ENCODE assay signal across 8 cellular contexts in genomic region chr6:110415297-110415916, GRCh38. TPM values are rescaled to one million over a fixed set of nuclear protein-coding genes. Genes with fewer than 3 reads are reported as not detected.
DNase-seq lines count a peak whose midpoint lies in the region; ATAC-seq, FAIRE-seq and TF ChIP-seq lines count a peak whose summit lies in the region.

TSS of gene DDO (minus strand) at chr6:110415575. CDS start at chr6:110413462, 2,113 bp downstream.

- no peak for TF ChIP-seq CTCF in ovary (IDR thresholded peaks at IDR 0.05)

- FAIRE-seq in frontal cortex (lab: Jason Lieb, UNC) (no peak), GM12892 (lab: Jason Lieb, UNC) (no peak)

- TF ChIP-seq POLR2A in ovary (IDR thresholded peaks at IDR 0.05) (no peak), GM12892 (IDR thresholded peaks at IDR 0.05; ENCODE audit: low read depth, low read length) (no peak)

- intact Hi-C loops in ovary (cut with DNase I), result no loop called here

- no peak for TF ChIP-seq EP300 in ovary (IDR thresholded peaks at IDR 0.05)

- H3K9me3 ChIP-seq in ovary, result no peaks in the 10 kb centered on the region

- H3K4me3 ChIP-seq in ovary, result peak within 1 kb of the TSS; percentile 26

- no peak within 1 kb of the TSS for H3K27ac ChIP-seq in ovary

- H3K27me3 ChIP-seq in ovary, result no peaks in the 10 kb centered on the region

- ATAC-seq in GM19463 (IDR thresholded peaks at IDR 0.05; ENCODE audit: unreplicated experiment) (peak; percentile 86), SK-N-SH treated with all-trans-retinoic acid at 6 μM for 48 hours (peak; percentile 97), GM21786 (IDR thresholded peaks at IDR 0.05; ENCODE audit: unreplicated experiment) (no peak), GM21360 (IDR thresholded peaks at IDR 0.05; ENCODE audit: unreplicated experiment) (no peak)

- DNase-seq in frontal cortex (ENCODE audit: low spot score in 2 of 2) (peak; percentile 66 to 76), ovary (peak in 4 of 5 donors; percentile 32 to 55 (median 44)), GM12892 (ENCODE audit: insufficient read length) (no peak)
- DNase-seq in activated CD4-positive, alpha-beta T cell treated with anti-CD3 and anti-CD28 coated beads for 1 hour, result no peak

- 49 to 63% (median 56%) methylated on average over 10 of the region's 10 CpGs for WGBS in ovary, 3 donors

- no peaks in the 10 kb centered on the region for H3K4me1 ChIP-seq in ovary (ENCODE audit: insufficient read depth)

- no peaks in the 10 kb centered on the region for H3K36me3 ChIP-seq in ovary

TF ChIP-seq in SK-N-SH treated with all-trans-retinoic acid at 6 μM for 48 hours, 23 proteins besides CTCF, POLR2A, EP300 and RAD21:
- TF ChIP-seq ESRRG (CRISPR knock-in tag; IDR thresholded peaks at IDR 0.05) (no peak), ARNTL (CRISPR knock-in tag; IDR thresholded peaks at IDR 0.05; ENCODE audit: borderline replicate concordance, low read depth) (no peak), OSR1 (CRISPR knock-in tag; IDR thresholded peaks at IDR 0.05) (no peak), CSDC2 (CRISPR knock-in tag; IDR thresholded peaks at IDR 0.05) (no peak), TSHZ2 (CRISPR knock-in tag; IDR thresholded peaks at IDR 0.05) (no peak), POU6F1 (CRISPR knock-in tag; IDR thresholded peaks at IDR 0.05; ENCODE audit: borderline replicate concordance, low read depth) (no peak), ZFP30 (CRISPR knock-in tag; IDR thresholded peaks at IDR 0.05) (no peak), BACH2 (CRISPR knock-in tag; IDR thresholded peaks at IDR 0.05; ENCODE audit: borderline replicate concordance) (no peak), GLIS3 (CRISPR knock-in tag; IDR thresholded peaks at IDR 0.05) (no peak), ZC3H10 (CRISPR knock-in tag; IDR thresholded peaks at IDR 0.05) (no peak), ZFP3 (CRISPR knock-in tag; IDR thresholded peaks at IDR 0.05) (no peak), TCF4 (CRISPR knock-in tag; IDR thresholded peaks at IDR 0.05; ENCODE audit: borderline replicate concordance) (no peak), PATZ1 (CRISPR knock-in tag; IDR thresholded peaks at IDR 0.05; ENCODE audit: borderline replicate concordance) (no peak), CREB5 (CRISPR knock-in tag; IDR thresholded peaks at IDR 0.05; ENCODE audit: low read depth) (no peak)

RNA-seq across cellular contexts. Expression of gene DDO, which starts in this region (rescaled TPM):
- total RNA-seq in frontal cortex (0.41 TPM), ovary (1 to 10 TPM in 2 of 7 donors, under 1 TPM in 2, not detected in 3; 0.62 to 2.2 (median 0.88) TPM)
- polyA plus RNA-seq in ovary, result 1 to 10 TPM in 1 of 2 donors, under 1 TPM in 1; 0.45 to 2.5 TPM
- polyA plus RNA-seq in GM12892 (2012; ENCODE audit: missing spikeins), result 0.21 TPM

Comparison
In these comparisons a context has a peak if more than half of its experiments do, and no peak if none do; other contexts are left out.
1. Peak in DNase-seq in frontal cortex; RNA of the gene not detected or under 1 TPM.
2. ATAC-seq: peak in GM19463 (single experiment) and SK-N-SH treated with all-trans-retinoic acid at 6 μM for 48 hours (single experiment); none in GM21786 (single experiment) and GM21360 (single experiment).
3. DNase-seq: peak in ovary (4 of 5); none in activated CD4-positive, alpha-beta T cell treated with anti-CD3 and anti-CD28 coated beads for 1 hour (single experiment) and GM12892 (single experiment).